8 cellular contexts compared by ENCODE assay signal in the genomic region with DNA sequence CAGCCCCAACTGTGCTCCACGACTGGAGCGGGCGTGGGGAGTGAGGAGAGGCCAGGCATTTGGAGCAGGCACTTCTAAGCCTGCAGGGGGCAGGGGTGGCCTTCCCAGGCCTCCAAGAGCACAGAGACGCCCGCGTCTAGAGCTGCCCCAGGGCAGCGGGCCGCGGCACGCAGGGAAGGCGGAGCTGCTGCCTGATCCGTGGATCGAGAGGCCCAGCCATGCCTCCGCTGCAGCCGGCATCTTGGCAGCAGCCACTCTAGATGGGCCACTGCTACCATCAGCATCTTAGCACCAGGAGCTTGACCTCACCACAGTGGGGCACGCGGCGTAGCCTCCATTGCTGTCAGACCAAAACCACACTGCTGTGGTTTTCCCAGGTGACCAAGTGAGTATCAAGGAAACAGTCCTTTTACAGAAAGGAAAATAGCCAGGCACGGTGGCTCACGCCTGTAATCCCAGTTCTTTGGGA. TPM values are rescaled to one million over a fixed set of nuclear protein-coding genes. Genes with fewer than 3 reads are reported as not detected.
DNase-seq lines count a peak whose midpoint lies in the region; ATAC-seq and TF ChIP-seq lines count a peak whose summit lies in the region.

No MANE protein-coding gene starts in this region.

- CTCF ChIA-PET in Caco-2 (lab: Charles Lee) = interaction anchor here (0.6 to 1.1 kb wide), 10 partner anchors 9 to 178 kb away, joined by 3 to 8 read pairs (median 3); a partner anchor contains a TSS
- CTCF ChIA-PET in activated CD4-positive, alpha-beta T cell treated with anti-CD3 and anti-CD28 coated beads for 36 hours (lab: Charles Lee) = interaction anchor here (0.6 to 1.9 kb wide), 9 partner anchors 10 to 243 kb away, joined by 3 to 12 read pairs (median 6); no protein-coding TSS in a partner anchor

- H3K36me3 Mint-ChIP-seq in Caco-2 (ENCODE audit: insufficient read depth, unreplicated experiment) = no peaks in the 10 kb centered on the region
- H3K36me3 Mint-ChIP-seq in activated CD4-positive, alpha-beta T cell treated with anti-CD3 and anti-CD28 coated beads for 36 hours (ENCODE audit: low read depth) = no peaks in the 10 kb centered on the region

- H3K4me1 ChIP-seq in Caco-2 (no peaks in the 10 kb centered on the region), mucosa of descending colon (ENCODE audit: low read depth) (peaks cover 14% of the 10 kb centered on the region), suprapubic skin (peaks cover 8% of the 10 kb centered on the region)

- no peak overlapping the region for H3K27ac ChIP-seq in suprapubic skin

- H3K9me3 ChIP-seq in Caco-2 = no peaks in the 10 kb centered on the region
- no peaks in the 10 kb centered on the region for H3K9me3 ChIP-seq in mucosa of descending colon
- no peaks in the 10 kb centered on the region for H3K9me3 ChIP-seq in suprapubic skin

- H3K27ac Mint-ChIP-seq in Caco-2 (ENCODE audit: unreplicated experiment) = peak overlapping the region; percentile 25
- no peak overlapping the region for H3K27ac Mint-ChIP-seq in activated CD4-positive, alpha-beta T cell treated with anti-CD3 and anti-CD28 coated beads for 36 hours

- H3K27me3 ChIP-seq in Caco-2 (replicated peaks; ENCODE audit: control insufficient read depth, insufficient read depth, low read length) = no peaks in the 10 kb centered on the region
- H3K27me3 ChIP-seq in suprapubic skin = no peaks in the 10 kb centered on the region

- 14% methylated on average over 12 of the region's 20 CpGs for WGBS in suprapubic skin

- POLR2A ChIA-PET in Caco-2 (lab: Charles Lee) = no interaction called here
- POLR2A ChIA-PET in activated CD4-positive, alpha-beta T cell treated with anti-CD3 and anti-CD28 coated beads for 36 hours (lab: Charles Lee) = no interaction called here

- ATAC-seq in activated CD4-positive, alpha-beta T cell treated with anti-CD3 and anti-CD28 coated beads for 36 hours = peak; percentile 99
- ATAC-seq in mucosa of descending colon = peak; percentile 94

- BruUV-seq in Caco-2 (replicated peaks; lab: Mats Ljungman, UMichigan) = no TSS peak

- H3K4me1 Mint-ChIP-seq in Caco-2 (ENCODE audit: low read depth, unreplicated experiment) = peaks cover 7% of the 10 kb centered on the region
- peaks cover 2% of the 10 kb centered on the region for H3K4me1 Mint-ChIP-seq in activated CD4-positive, alpha-beta T cell treated with anti-CD3 and anti-CD28 coated beads for 36 hours

- TF ChIP-seq CTCF in Caco-2 (IDR thresholded peaks at IDR 0.05; ENCODE audit: insufficient read depth in 1 of 2, low read depth in 1 of 2, low read length in 1 of 2, severe bottlenecking in 1 of 2, unreplicated experiment in 1 of 2) (peak; percentile 52 to 75), mucosa of descending colon (IDR thresholded peaks at IDR 0.05) (peak; percentile 60), suprapubic skin (IDR thresholded peaks at IDR 0.05) (peak in 1 of 2 donors; percentile 60)

- TF ChIP-seq EP300 in suprapubic skin (IDR thresholded peaks at IDR 0.05) = no peak

- peaks cover 20% of the 10 kb centered on the region for H3K9me3 Mint-ChIP-seq in Caco-2 (ENCODE audit: unreplicated experiment)
- H3K9me3 Mint-ChIP-seq in activated CD4-positive, alpha-beta T cell treated with anti-CD3 and anti-CD28 coated beads for 36 hours (ENCODE audit: low read depth) = no peaks in the 10 kb centered on the region

- no peaks in the 10 kb centered on the region for H3K36me3 ChIP-seq in Caco-2 (ENCODE audit: control insufficient read depth, insufficient read depth, low read length)
- no peaks in the 10 kb centered on the region for H3K36me3 ChIP-seq in mucosa of descending colon (ENCODE audit: low read depth)
- H3K36me3 ChIP-seq in suprapubic skin = peaks cover 11% of the 10 kb centered on the region

- DNase-seq in Caco-2 (peak; percentile 71 to 73), HuH-7 (ENCODE audit: low spot score) (peak; percentile 73), epidermal melanocyte (ENCODE audit: insufficient read length, low spot score) (peak; percentile 93), mucosa of descending colon (peak; percentile 74 to 82 (median 74)), suprapubic skin (ENCODE audit: low spot score in 2 of 2) (no peak), RPMI8226 (no peak), OCI-M2 (lab: John Stamatoyannopoulos, UW; ENCODE audit: unreplicated experiment) (no peak)
- peak; percentile 75 for DNase-seq in activated CD4-positive, alpha-beta T cell treated with anti-CD3 and anti-CD28 coated beads for 36 hours

- no peaks in the 10 kb centered on the region for H3K27me3 Mint-ChIP-seq in Caco-2 (ENCODE audit: insufficient read depth, unreplicated experiment)
- no peaks in the 10 kb centered on the region for H3K27me3 Mint-ChIP-seq in activated CD4-positive, alpha-beta T cell treated with anti-CD3 and anti-CD28 coated beads for 36 hours

- intact Hi-C loops in Caco-2 (cut with micrococcal nuclease; ENCODE audit: unreplicated experiment) = loop anchor here (5.0 kb wide), 1 partner anchor 99 kb away; no protein-coding TSS in a partner anchor
- intact Hi-C loops in activated CD4-positive, alpha-beta T cell treated with anti-CD3 and anti-CD28 coated beads for 36 hours (cut with DNase I, micrococcal nuclease) = loop anchor here (1.0 to 10.0 kb wide), 6 partner anchors 51 to 246 kb away; no protein-coding TSS in a partner anchor
- intact Hi-C loops in mucosa of descending colon (cut with DNase I, micrococcal nuclease) = no loop called here

- no peak for TF ChIP-seq POLR2A in suprapubic skin (IDR thresholded peaks at IDR 0.05)

- no peak overlapping the region for H3K4me3 ChIP-seq in Caco-2 (ENCODE audit: low read depth, low read length)
- H3K4me3 ChIP-seq in mucosa of descending colon = no peak overlapping the region
- peak overlapping the region; percentile 5 for H3K4me3 ChIP-seq in suprapubic skin

- peak overlapping the region; percentile 33 for H3K4me3 Mint-ChIP-seq in Caco-2 (ENCODE audit: unreplicated experiment)
- no peak overlapping the region for H3K4me3 Mint-ChIP-seq in activated CD4-positive, alpha-beta T cell treated with anti-CD3 and anti-CD28 coated beads for 36 hours

RNA-seq across cellular contexts. Expression of a gene that starts 20.4 kb away (rescaled TPM):
- total RNA-seq in Caco-2 (2022) (106 and 110 TPM in 2 replicates), mucosa of descending colon (10 to 100 TPM; 69.0 to 76.0 (median 74.4) TPM), suprapubic skin (10 to 100 TPM; 70.1 to 96.8 (median 90.0) TPM)
- 10 to 100 TPM; 74.1 to 74.8 TPM for total RNA-seq in activated CD4-positive, alpha-beta T cell treated with anti-CD3 and anti-CD28 coated beads for 36 hours

RNA-seq across cellular contexts. Expression of a gene that starts 29.8 kb away (rescaled TPM):
- total RNA-seq in Caco-2 (2022) (6.3 and 8.8 TPM in 2 replicates), mucosa of descending colon (10 to 100 TPM; 21.0 to 52.4 (median 23.9) TPM), suprapubic skin (10 to 100 TPM; 15.9 to 24.3 (median 21.6) TPM)
- total RNA-seq in activated CD4-positive, alpha-beta T cell treated with anti-CD3 and anti-CD28 coated beads for 36 hours = 1 to 10 TPM; 3.2 to 4.1 TPM

RNA-seq across cellular contexts. Expression of a gene that starts 47.8 kb away (rescaled TPM):
- total RNA-seq in Caco-2 (2022) (47.2 and 53.6 TPM in 2 replicates), mucosa of descending colon (10 to 100 TPM; 30.8 to 36.1 (median 34.8) TPM), suprapubic skin (10 to 100 TPM; 15.9 to 26.6 (median 21.4) TPM)
- 10 to 100 TPM; 28.3 to 36.3 TPM for total RNA-seq in activated CD4-positive, alpha-beta T cell treated with anti-CD3 and anti-CD28 coated beads for 36 hours

Comparison
In these comparisons a context has a peak if more than half of its experiments do, and no peak if none do; other contexts are left out.
1. DNase-seq: peak in Caco-2 (2 of 2), HuH-7 (single experiment), activated CD4-positive, alpha-beta T cell treated with anti-CD3 and anti-CD28 coated beads for 36 hours (single experiment), epidermal melanocyte (single experiment) and mucosa of descending colon (3 of 3); none in suprapubic skin (0 of 2), RPMI8226 (single experiment) and OCI-M2 (single experiment).
2. intact Hi-C loops: an anchor here in Caco-2 (5.0 kb wide) and activated CD4-positive, alpha-beta T cell treated with anti-CD3 and anti-CD28 coated beads for 36 hours (1.0 to 10.0 kb wide); none called in mucosa of descending colon.